In the genomic region with DNA sequence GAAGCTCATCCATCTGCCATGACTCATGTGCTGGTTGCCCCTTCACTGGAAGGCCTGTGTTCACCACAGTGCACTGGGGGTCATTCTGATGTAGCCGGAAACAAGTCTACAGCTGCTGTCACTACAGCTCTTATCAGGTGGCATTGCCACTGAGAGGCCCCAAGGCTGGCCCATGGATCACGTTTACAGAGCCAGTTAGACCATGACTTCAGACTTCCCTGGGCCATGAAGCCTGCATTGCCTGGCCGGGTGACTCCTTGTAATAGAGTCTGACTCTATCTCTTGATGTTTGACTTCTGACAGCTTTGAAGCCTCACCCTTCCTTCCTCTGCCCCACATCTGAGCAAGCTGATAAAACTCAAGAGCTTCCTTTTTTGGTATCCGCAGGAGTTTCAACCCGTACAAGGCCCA, we compare ENCODE assay signal across 9 cellular contexts.
DNase-seq lines count a peak whose midpoint lies in the region; ATAC-seq and TF ChIP-seq lines count a peak whose summit lies in the region.
"Had no signal": no experiment of that assay in that cellular context is flagged by ENCODE, and none has a peak within 500 bp of the region (broad histone marks: within the 10 kb centered on the region; RNA-seq: fewer than 3 reads in every experiment).

No MANE protein-coding gene starts in this region.

- no peaks in the 10 kb centered on the region for H3K36me3 Mint-ChIP-seq in activated naive CD4-positive, alpha-beta T cell treated with anti-CD3 and anti-CD28 coated beads, Interleukin-2, amount 50 U/mL, for 24 hours
- H3K36me3 Mint-ChIP-seq in T-helper 17 cell (ENCODE audit: low read depth) = no peaks in the 10 kb centered on the region

- H3K27me3 Mint-ChIP-seq in activated naive CD4-positive, alpha-beta T cell treated with anti-CD3 and anti-CD28 coated beads, Interleukin-2, amount 50 U/mL, for 24 hours = no peaks in the 10 kb centered on the region
- H3K27me3 Mint-ChIP-seq in T-helper 17 cell = no peaks in the 10 kb centered on the region
- no peaks in the 10 kb centered on the region for H3K27me3 Mint-ChIP-seq in stimulated activated naive CD8-positive, alpha-beta T cell treated with anti-CD3 and anti-CD28 coated beads, Interleukin-15, amount 100 ng/mL, for 72 hours

- peak overlapping the region; percentile 47 for H3K4me3 Mint-ChIP-seq in activated naive CD4-positive, alpha-beta T cell treated with anti-CD3 and anti-CD28 coated beads, Interleukin-2, amount 50 U/mL, for 24 hours
- H3K4me3 Mint-ChIP-seq in T-helper 17 cell = peak overlapping the region; percentile 54
- H3K4me3 Mint-ChIP-seq in stimulated activated naive CD8-positive, alpha-beta T cell treated with anti-CD3 and anti-CD28 coated beads, Interleukin-15, amount 100 ng/mL, for 72 hours = no peak overlapping the region

- H3K9me3 Mint-ChIP-seq in activated naive CD4-positive, alpha-beta T cell treated with anti-CD3 and anti-CD28 coated beads, Interleukin-2, amount 50 U/mL, for 24 hours = peaks cover 6% of the 10 kb centered on the region
- H3K9me3 Mint-ChIP-seq in stimulated activated naive CD8-positive, alpha-beta T cell treated with anti-CD3 and anti-CD28 coated beads, Interleukin-15, amount 100 ng/mL, for 72 hours = peaks cover 14 to 30% of the 10 kb centered on the region in 2 donors

- H3K27me3 ChIP-seq in cardiac muscle cell = no peaks in the 10 kb centered on the region

- peaks cover 27% of the 10 kb centered on the region for H3K4me1 Mint-ChIP-seq in activated naive CD4-positive, alpha-beta T cell treated with anti-CD3 and anti-CD28 coated beads, Interleukin-2, amount 50 U/mL, for 24 hours
- peaks cover 18% of the 10 kb centered on the region for H3K4me1 Mint-ChIP-seq in T-helper 17 cell
- H3K4me1 Mint-ChIP-seq in stimulated activated naive CD8-positive, alpha-beta T cell treated with anti-CD3 and anti-CD28 coated beads, Interleukin-15, amount 100 ng/mL, for 72 hours = peaks cover 19% of the 10 kb centered on the region

- DNase-seq in activated naive CD4-positive, alpha-beta T cell treated with Interleukin-2 at 50 U/mL for 16 hours = no peak
- DNase-seq in T-helper 17 cell (no peak), cardiac muscle cell (ENCODE audit: low read depth in 1 of 2, low spot score in 1 of 2) (peak in 1 of 2 donors; percentile 74), ACHN (no peak), NK-92 (lab: John Stamatoyannopoulos, UW; ENCODE audit: unreplicated experiment) (no peak), NCI-H774 (lab: John Stamatoyannopoulos, UW) (no peak)
- DNase-seq in stimulated activated naive CD8-positive, alpha-beta T cell treated with anti-CD3 and anti-CD28 coated beads, Interleukin-15, amount 100 ng/mL, for 72 hours = no peak
- DNase-seq: occipital lobe had no signal

- H3K9me3 ChIP-seq in T-helper 17 cell (ENCODE audit: control insufficient read depth, low read length, poor library complexity, severe bottlenecking) = peaks cover 7% of the 10 kb centered on the region
- H3K9me3 ChIP-seq in cardiac muscle cell (ENCODE audit: low read depth) = no peaks in the 10 kb centered on the region

- in situ Hi-C loops in ACHN (cut with HindIII; ENCODE audit: low pct_ligation_motif_present, low pct_unique_long_range_greater_than_20kb, low sequenced_read_pairs) = no loop called here

- no peaks in the 10 kb centered on the region for H3K36me3 ChIP-seq in cardiac muscle cell

- H3K4me3 ChIP-seq in cardiac muscle cell = no peak overlapping the region

- peak overlapping the region; percentile 96 for H3K27ac ChIP-seq in cardiac muscle cell

- peak; percentile 91 for ATAC-seq in T-helper 17 cell
- peak; percentile 59 for ATAC-seq in stimulated activated naive CD8-positive, alpha-beta T cell treated with anti-CD3 and anti-CD28 coated beads, Interleukin-15, amount 100 ng/mL, for 72 hours

- peak overlapping the region; percentile 63 for H3K27ac Mint-ChIP-seq in activated naive CD4-positive, alpha-beta T cell treated with anti-CD3 and anti-CD28 coated beads, Interleukin-2, amount 50 U/mL, for 24 hours
- peak overlapping the region; percentile 89 for H3K27ac Mint-ChIP-seq in T-helper 17 cell
- no peak overlapping the region for H3K27ac Mint-ChIP-seq in stimulated activated naive CD8-positive, alpha-beta T cell treated with anti-CD3 and anti-CD28 coated beads, Interleukin-15, amount 100 ng/mL, for 72 hours

- no peak for TF ChIP-seq CTCF in cardiac muscle cell (IDR thresholded peaks at IDR 0.05; ENCODE audit: low read depth, low read length)

- peaks cover 18% of the 10 kb centered on the region for H3K4me1 ChIP-seq in cardiac muscle cell (ENCODE audit: low read depth)

Comparison
In these comparisons a context has a peak if more than half of its experiments do, and no peak if none do; other contexts are left out.
1. H3K27ac Mint-ChIP-seq: peak in activated naive CD4-positive, alpha-beta T cell treated with anti-CD3 and anti-CD28 coated beads, Interleukin-2, amount 50 U/mL, for 24 hours (single experiment) and T-helper 17 cell (single experiment); none in stimulated activated naive CD8-positive, alpha-beta T cell treated with anti-CD3 and anti-CD28 coated beads, Interleukin-15, amount 100 ng/mL, for 72 hours (0 of 2).
2. H3K4me3 Mint-ChIP-seq: peak in activated naive CD4-positive, alpha-beta T cell treated with anti-CD3 and anti-CD28 coated beads, Interleukin-2, amount 50 U/mL, for 24 hours (single experiment) and T-helper 17 cell (single experiment); none in stimulated activated naive CD8-positive, alpha-beta T cell treated with anti-CD3 and anti-CD28 coated beads, Interleukin-15, amount 100 ng/mL, for 72 hours (0 of 2).